ENCODE assay signal across 25 cellular contexts in the genomic region with DNA sequence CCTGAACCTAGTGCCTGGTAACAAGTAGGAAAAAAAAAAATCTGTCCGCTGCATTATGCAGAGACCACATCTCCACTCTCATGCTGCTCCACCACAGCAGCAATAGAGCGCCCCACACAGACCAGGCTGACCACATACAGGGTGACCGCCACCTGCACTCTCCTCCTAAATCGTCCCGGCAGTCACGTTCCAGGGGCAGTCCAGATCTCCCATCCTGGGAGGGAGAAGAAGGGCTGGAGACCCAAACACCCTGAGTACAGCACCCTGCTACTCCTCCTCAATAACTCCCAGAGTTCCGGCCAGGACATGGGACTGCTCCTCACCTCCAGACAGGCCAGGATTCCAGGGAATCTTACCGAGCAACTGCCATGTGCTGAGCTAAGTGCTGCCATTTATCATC. TPM values are rescaled to one million over a fixed set of nuclear protein-coding genes. Genes with fewer than 3 reads are reported as not detected.
DNase-seq lines count a peak whose midpoint lies in the region; ATAC-seq and TF ChIP-seq lines count a peak whose summit lies in the region.
"Had no signal": no experiment of that assay in that cellular context is flagged by ENCODE, and none has a peak within 500 bp of the region (broad histone marks: within the 10 kb centered on the region; RNA-seq: fewer than 3 reads in every experiment).

No MANE protein-coding gene starts in this region.

- 96% methylated on average over 8 of the region's 8 CpGs for WGBS in prostate gland
- WGBS in right lobe of liver (ENCODE audit: insufficient coverage, low coverage, low lambda C conversion rate, missing lambda C conversion rate): 86% methylated on average over 1 of the region's 8 CpGs

- TF ChIP-seq POLR2A in prostate gland (IDR thresholded peaks at IDR 0.05) (no peak), right lobe of liver (IDR thresholded peaks at IDR 0.05) (no peak)

- H3K27ac ChIP-seq in cingulate gyrus (ENCODE audit: low read depth, low read length): peak overlapping the region; percentile 5
- peak overlapping the region; percentile 88 to 91 for H3K27ac ChIP-seq in prostate gland
- no peak overlapping the region for H3K27ac ChIP-seq in upper lobe of right lung
- H3K27ac ChIP-seq in right lobe of liver: no peak overlapping the region
- H3K27ac ChIP-seq: BLaER1, HL-60, PC-9 had no signal

- intact Hi-C loops in prostate gland (cut with DNase I) (loop anchor here (10.0 kb wide), 2 partner anchors 103 to 427 kb away; a partner anchor contains a TSS), upper lobe of right lung (cut with DNase I) (no loop called here), right lobe of liver (cut with DNase I) (no loop called here)

- ATAC-seq in T-helper 17 cell (no peak), upper lobe of right lung (peak; percentile 28), right lobe of liver (no peak), omental fat pad (ENCODE audit: low FRiP score) (no peak)

- peaks cover 11% of the 10 kb centered on the region for H3K4me1 ChIP-seq in prostate gland (replicated peaks)
- H3K4me1 ChIP-seq in upper lobe of right lung: peaks cover 4% of the 10 kb centered on the region
- no peaks in the 10 kb centered on the region for H3K4me1 ChIP-seq in right lobe of liver
- H3K4me1 ChIP-seq: Caco-2 had no signal

- no peak for TF ChIP-seq CTCF in prostate gland (IDR thresholded peaks at IDR 0.05)
- TF ChIP-seq CTCF in upper lobe of right lung (IDR thresholded peaks at IDR 0.05): no peak
- TF ChIP-seq CTCF in right lobe of liver (IDR thresholded peaks at IDR 0.05): no peak
- TF ChIP-seq CTCF in omental fat pad (IDR thresholded peaks at IDR 0.05): no peak

- H3K9me3 ChIP-seq in T-helper 17 cell (ENCODE audit: control insufficient read depth, low read length, poor library complexity, severe bottlenecking) (no peaks in the 10 kb centered on the region), prostate gland (no peaks in the 10 kb centered on the region), upper lobe of right lung (no peaks in the 10 kb centered on the region), right lobe of liver (no peaks in the 10 kb centered on the region)
- H3K9me3 ChIP-seq: BLaER1, Caco-2 had no signal

- peaks cover 2% of the 10 kb centered on the region for H3K4me1 Mint-ChIP-seq in T-helper 17 cell
- H3K4me1 Mint-ChIP-seq: H9 had no signal

- peak overlapping the region; percentile 14 for H3K27ac Mint-ChIP-seq in T-helper 17 cell

- no peaks in the 10 kb centered on the region for H3K27me3 ChIP-seq in prostate gland (replicated peaks; ENCODE audit: insufficient read depth)
- no peaks in the 10 kb centered on the region for H3K27me3 ChIP-seq in upper lobe of right lung
- H3K27me3 ChIP-seq in right lobe of liver: no peaks in the 10 kb centered on the region
- H3K27me3 ChIP-seq: BLaER1 had no signal

- H3K36me3 ChIP-seq in prostate gland (peaks cover 0 to 5% of the 10 kb centered on the region in 2 donors), upper lobe of right lung (peaks cover 50% of the 10 kb centered on the region), right lobe of liver (peaks cover 0 to 44% (median 10%) of the 10 kb centered on the region in 4 donors)

- no peaks in the 10 kb centered on the region for H3K27me3 Mint-ChIP-seq in T-helper 17 cell
- H3K27me3 Mint-ChIP-seq: CD4-positive, alpha-beta memory T cell had no signal

- no peak overlapping the region for H3K4me3 Mint-ChIP-seq in T-helper 17 cell
- H3K4me3 Mint-ChIP-seq: CD4-positive, alpha-beta memory T cell; H9 had no signal

- peaks cover 4% of the 10 kb centered on the region for H3K36me3 Mint-ChIP-seq in T-helper 17 cell (ENCODE audit: low read depth)

- H3K4me3 ChIP-seq in prostate gland: no peak overlapping the region
- H3K4me3 ChIP-seq in upper lobe of right lung: no peak overlapping the region
- H3K4me3 ChIP-seq in right lobe of liver: no peak overlapping the region
- H3K4me3 ChIP-seq: BLaER1, PC-9 had no signal

- no peak for DNase-seq in T-helper 17 cell
- DNase-seq in prostate gland (ENCODE audit: low spot score): no peak
- no peak for DNase-seq in upper lobe of right lung
- DNase-seq in right lobe of liver: no peak
- DNase-seq in omental fat pad (ENCODE audit: low spot score): no peak
- DNase-seq in NCI-H128 (lab: John Stamatoyannopoulos, UW; ENCODE audit: unreplicated experiment): no peak
- DNase-seq: Caco-2; CD4-positive, alpha-beta memory T cell; DMS 273 treated with DMSO at 0.1 percent for 48 hours; DMS79 treated with DMSO at 0.1 percent for 48 hours; H9; KBM-7; NCI-H1092; NCI-H1436 treated with DMSO at 0.1 percent for 48 hours; NCI-H2029 treated with DMSO at 0.1 percent for 48 hours; NCI-H226; NCI-H510A treated with DMSO at 0.1 percent for 48 hours; NCI-H748 treated with DMSO at 0.1 percent for 48 hours; PC-9; RPMI8226; SHP77 treated with DMSO at 0.1 percent for 48 hours had no signal

RNA-seq across cellular contexts. Expression of a gene that starts 15.3 kb away (rescaled TPM):
- total RNA-seq in T-helper 17 cell: 10 to 100 TPM; 11.2 to 11.8 TPM
- total RNA-seq in prostate gland: 10 to 100 TPM; 33.4 to 41.4 TPM
- total RNA-seq in upper lobe of right lung: 14.3 TPM
- total RNA-seq in right lobe of liver: 10 to 100 TPM in 3 of 6 experiments, 1 to 10 TPM in 3; 6.3 to 13.6 (median 9.8) TPM
- total RNA-seq in omental fat pad: 10 to 100 TPM; 17.3 to 48.5 (median 17.4) TPM

RNA-seq across cellular contexts. Expression of a gene that starts 35.0 kb away (rescaled TPM):
- total RNA-seq in T-helper 17 cell: 10 to 100 TPM; 17.9 to 21.9 TPM
- total RNA-seq in prostate gland: 10 to 100 TPM; 45.7 to 48.6 TPM
- total RNA-seq in upper lobe of right lung: 55.4 TPM
- total RNA-seq in right lobe of liver: 1 to 10 TPM; 2.4 to 5.9 (median 4.2) TPM
- total RNA-seq in omental fat pad: 100 to 1,000 TPM in 1 of 4 donors, 10 to 100 TPM in 3; 41.1 to 108 (median 75.9) TPM
- total RNA-seq: Caco-2, HT1080 had no signal

Comparison
In these comparisons a context has a peak if more than half of its experiments do, and no peak if none do; other contexts are left out.
1. H3K27ac ChIP-seq: peak in cingulate gyrus (single experiment) and prostate gland (2 of 2); none in upper lobe of right lung (single experiment) and right lobe of liver (0 of 3).